Comparison of ENCODE assay signal across 2 cellular contexts in genomic region chr10:95620415-95620814, GRCh38. TPM values are rescaled to one million over a fixed set of nuclear protein-coding genes. Genes with fewer than 3 reads are reported as not detected.
DNase-seq lines count a peak whose midpoint lies in the region; ATAC-seq, FAIRE-seq and TF ChIP-seq lines count a peak whose summit lies in the region.
"Not testable (repeated sequence)": the region's sequence is repeated elsewhere in the genome, so short reads cannot be mapped to it uniquely, and the experiment has no call there.

No MANE protein-coding gene starts in this region.

- H2AFZ ChIP-seq in K562 (ENCODE audit: low read depth, low read length): not testable (repeated sequence)

- not testable (repeated sequence) for H3K27ac ChIP-seq in HEK293 (ENCODE audit: extremely low read depth, low read depth, low read length); K562 (ENCODE audit: extremely low read depth, low read depth, low read length)

- H3K79me2 ChIP-seq in K562 (ENCODE audit: control insufficient read depth, insufficient read depth, low read length): not testable (repeated sequence)

- POLR2A ChIA-PET in HEK293 (lab: Yijun Ruan, JAX); K562 (lab: Yijun Ruan, JAX): not testable (repeated sequence)

- not testable (repeated sequence) for ATAC-seq in K562

- not testable (repeated sequence) for H3K9me3 ChIP-seq in HEK293 (ENCODE audit: control insufficient read depth, insufficient read depth, low read depth, low read length); K562 (replicated peaks; ENCODE audit: control insufficient read depth, insufficient read depth, low read depth, low read length)

- not testable (repeated sequence) for BruUV-seq in K562 (replicated peaks; lab: Mats Ljungman, UMichigan)

- H3K9ac ChIP-seq in K562 (ENCODE audit: insufficient read depth in 1 of 2, low read depth in 2 of 2, low read length in 2 of 2): not testable (repeated sequence)

- not testable (repeated sequence) for H3K4me2 ChIP-seq in K562 (ENCODE audit: insufficient read depth, low read length)

- DNase-seq in K562 (ENCODE audit: extremely low read depth in 1 of 4, low spot score in 3 of 4): not testable (repeated sequence)

- FAIRE-seq in K562 (lab: Jason Lieb, UNC): not testable (repeated sequence)

- H4K20me1 ChIP-seq in K562 (replicated peaks; ENCODE audit: control insufficient read depth, insufficient read depth, low read length): not testable (repeated sequence)

- TF ChIP-seq EP300 in K562 (IDR thresholded peaks at IDR 0.05; ENCODE audit: low read length): not testable (repeated sequence)

- 6% methylated on average over 2 of the region's 5 CpGs for WGBS in K562 (ENCODE audit: insufficient coverage, low coverage, missing lambda C conversion rate)

- TF ChIP-seq RAD21 in K562 (CRISPR knock-in tag; conservative IDR thresholded peaks at IDR 0.05 in 1 of 2, IDR thresholded peaks at IDR 0.05 in 1 of 2): not testable (repeated sequence)

- in situ Hi-C loops in K562 (cut with MboI): loop anchor here (25.0 kb wide), 2 partner anchors 483 to 1008 kb away; no protein-coding TSS in a partner anchor

- not testable (repeated sequence) for H3K4me1 ChIP-seq in HEK293 (ENCODE audit: control insufficient read depth, insufficient read depth, low read length); K562 (replicated peaks in 1 of 2; ENCODE audit: control insufficient read depth in 2 of 2, insufficient read depth in 2 of 2, low read length in 2 of 2)

- H3K4me3 ChIP-seq in HEK293 (ENCODE audit: low read depth, low read length); K562: not testable (repeated sequence)

- CTCF ChIA-PET in HEK293 (lab: Yijun Ruan, JAX); K562 (lab: Yijun Ruan, JAX; ENCODE audit: low intra/inter-chr PET ratio): not testable (repeated sequence)

- H3K9me1 ChIP-seq in K562 (ENCODE audit: control insufficient read depth, insufficient read depth, low read length): not testable (repeated sequence)

- intact Hi-C loops in K562 (cut with micrococcal nuclease): not testable (repeated sequence)

- TF ChIP-seq POLR2A in K562 (conservative IDR thresholded peaks at IDR 0.05): not testable (repeated sequence)

- peaks cover 41 to 76% of the 10 kb centered on the region in 2 experiments for H3K36me3 ChIP-seq in HEK293 (ENCODE audit: control insufficient read depth in 2 of 2, insufficient read depth in 1 of 2, low read length in 2 of 2)
- H3K36me3 ChIP-seq in K562 (ENCODE audit: control insufficient read depth, insufficient read depth, low read length): peaks cover 52% of the 10 kb centered on the region; the same call in 2 of the 3 replicates

- H3K27me3 ChIP-seq in K562 (ENCODE audit: control insufficient read depth in 2 of 2, insufficient read depth in 2 of 2, low read length in 2 of 2): not testable (repeated sequence)

- TF ChIP-seq CTCF in HEK293 (tag by site-specific recombination; IDR thresholded peaks at IDR 0.05); K562 (IDR thresholded peaks at IDR 0.05 in 2 of 3, conservative IDR thresholded peaks at IDR 0.05 in 1 of 3; ENCODE audit: insufficient read depth in 2 of 3, low read depth in 1 of 3, low read length in 3 of 3): not testable (repeated sequence)

TF ChIP-seq in HEK293, 187 proteins besides CTCF, POLR2A, EP300 and RAD21:
- TF ChIP-seq ZNF146 (tag by site-specific recombination; IDR thresholded peaks at IDR 0.05): peak; percentile 96
- TF ChIP-seq, protein P1, sequence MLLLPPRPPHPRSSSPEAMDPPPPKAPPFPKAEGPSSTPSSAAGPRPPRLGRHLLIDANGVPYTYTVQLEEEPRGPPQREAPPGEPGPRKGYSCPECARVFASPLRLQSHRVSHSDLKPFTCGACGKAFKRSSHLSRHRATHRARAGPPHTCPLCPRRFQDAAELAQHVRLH (tag by site-specific recombination; IDR thresholded peaks at IDR 0.05): peak; percentile 79

TF ChIP-seq in K562, 482 proteins besides CTCF, POLR2A, EP300 and RAD21:
- TF ChIP-seq ZNF146 (CRISPR knock-in tag; IDR thresholded peaks at IDR 0.05; ENCODE audit: unreplicated experiment): peak; percentile 73

RNA-seq across cellular contexts. Expression of gene ALDH18A1, which starts 36.1 kb away (rescaled TPM):
- total RNA-seq in K562 (2011; cell fraction: chromatin; rRNA removed; ENCODE audit: low replicate concordance): 22.7 and 31.3 TPM in 2 replicates
- 22.3 and 28.0 TPM in 2 replicates for total RNA-seq in K562 (2011; cell fraction: nucleolus; rRNA removed)
- total RNA-seq in K562 (2011; cell fraction: nucleoplasm; rRNA removed): 25.1 and 29.5 TPM in 2 replicates
- total RNA-seq in K562 (2014; rRNA removed) (43.8 and 49.6 TPM in 2 replicates), K562 (2014; rRNA removed; fragmentation: Illumina TruSeq; extraction: Trizol) (44.9 and 46.0 TPM in 2 replicates), K562 (2015; rRNA removed; fragmentation: Illumina TruSeq; extraction: Trizol) (41.3 and 42.4 TPM in 2 replicates), K562 (2021) (64.0 and 64.8 TPM in 2 replicates)
- polyA plus RNA-seq in K562 (2011; rRNA removed) (62.1 and 83.3 TPM in 2 replicates), K562 (2014; fragmentation: Illumina TruSeq; extraction: Trizol) (53.7 and 68.0 TPM in 2 replicates), K562 (2014; fragmentation: Nextera tagmentation; extraction: Ambion mirVana) (10 to 100 TPM; 12.0 to 25.9 TPM), K562 (2014; rRNA removed) (40.8 and 47.8 TPM in 2 replicates)
- 50.0 and 61.4 TPM in 2 replicates for polyA plus RNA-seq in K562 (2011; cell fraction: cytosol; rRNA removed)
- 127 and 162 TPM in 2 replicates for polyA plus RNA-seq in K562 (2011; cell fraction: nucleus; rRNA removed)
- 27.1 and 35.3 TPM in 2 replicates for polyA plus RNA-seq in K562 (2012)
- polyA minus RNA-seq in K562 (2011; rRNA and poly(A)+ RNA removed): 76.7 and 98.8 TPM in 2 replicates
- polyA minus RNA-seq in K562 (2011; cell fraction: cytosol; rRNA and poly(A)+ RNA removed): 42.9 and 46.0 TPM in 2 replicates
- polyA minus RNA-seq in K562 (2011; cell fraction: nucleus; rRNA and poly(A)+ RNA removed): 30.8 and 57.2 TPM in 2 replicates

RNA-seq across cellular contexts. Expression of gene SORBS1, which starts 59.2 kb away (rescaled TPM):
- 34.5 and 47.6 TPM in 2 replicates for total RNA-seq in K562 (2011; cell fraction: chromatin; rRNA removed; ENCODE audit: low replicate concordance)
- total RNA-seq in K562 (2011; cell fraction: nucleolus; rRNA removed): 16.0 and 16.1 TPM in 2 replicates
- total RNA-seq in K562 (2011; cell fraction: nucleoplasm; rRNA removed): 36.1 and 59.8 TPM in 2 replicates
- 4.4 and 4.5 TPM in 2 replicates for total RNA-seq in K562 (2014; rRNA removed)
- 7.1 and 7.2 TPM in 2 replicates for total RNA-seq in K562 (2014; rRNA removed; fragmentation: Illumina TruSeq; extraction: Trizol)
- 6.5 and 7.2 TPM in 2 replicates for total RNA-seq in K562 (2015; rRNA removed; fragmentation: Illumina TruSeq; extraction: Trizol)
- total RNA-seq in K562 (2021): 6.2 and 7.1 TPM in 2 replicates
- 10.9 and 13.3 TPM in 2 replicates for polyA plus RNA-seq in K562 (2011; rRNA removed)
- polyA plus RNA-seq in K562 (2011; cell fraction: cytosol; rRNA removed): 6.2 and 8.7 TPM in 2 replicates
- polyA plus RNA-seq in K562 (2011; cell fraction: nucleus; rRNA removed): 12.8 and 13.8 TPM in 2 replicates
- 5.5 and 7.0 TPM in 2 replicates for polyA plus RNA-seq in K562 (2012)
- 7.7 and 8.4 TPM in 2 replicates for polyA plus RNA-seq in K562 (2014; fragmentation: Illumina TruSeq; extraction: Trizol)
- 1 to 10 TPM; 2.0 to 2.8 TPM for polyA plus RNA-seq in K562 (2014; fragmentation: Nextera tagmentation; extraction: Ambion mirVana)
- 5.1 and 6.7 TPM in 2 replicates for polyA plus RNA-seq in K562 (2014; rRNA removed)
- 19.0 and 21.4 TPM in 2 replicates for polyA minus RNA-seq in K562 (2011; rRNA and poly(A)+ RNA removed)
- polyA minus RNA-seq in K562 (2011; cell fraction: cytosol; rRNA and poly(A)+ RNA removed): 8.4 and 8.6 TPM in 2 replicates
- polyA minus RNA-seq in K562 (2011; cell fraction: nucleus; rRNA and poly(A)+ RNA removed): 10.8 and 16.0 TPM in 2 replicates
